28 cellular contexts compared by ENCODE assay signal in genomic region chr10:108424656-108425055, GRCh38.
DNase-seq lines count a peak whose midpoint lies in the region; ATAC-seq and TF ChIP-seq lines count a peak whose summit lies in the region.
"Had no signal": no experiment of that assay in that cellular context is flagged by ENCODE, and none has a peak within 500 bp of the region (broad histone marks: within the 10 kb centered on the region; RNA-seq: fewer than 3 reads in every experiment).

No MANE protein-coding gene starts in this region.

- DNase-seq in AG04450 (ENCODE audit: low read depth, low spot score), result peak; percentile 1
- DNase-seq in M059J (ENCODE audit: low read depth), result peak; percentile 42
- DNase-seq in brain microvascular endothelial cell, result peak; percentile 6
- DNase-seq in fibroblast of villous mesenchyme (ENCODE audit: low read depth), result peak; percentile 36
- DNase-seq in right cardiac atrium, result no peak
- no peak for DNase-seq in DMS153 treated with DMSO at 0.1 percent for 48 hours (lab: John Stamatoyannopoulos, UW; ENCODE audit: unreplicated experiment)
- no peak for DNase-seq in NK-92 (lab: John Stamatoyannopoulos, UW; ENCODE audit: unreplicated experiment)
- no peak for DNase-seq in left colon
- DNase-seq: activated CD4-positive, alpha-beta T cell treated with anti-CD3 and anti-CD28 coated beads, Interleukin-2, amount 50 U/mL, for 4 hours; activated naive CD4-positive, alpha-beta T cell treated with anti-CD3 and anti-CD28 coated beads for 36 hours; CD8-positive, alpha-beta memory T cell; effector CD4-positive, alpha-beta T cell; esophagus squamous epithelium; hippocampal formation; KBM-7; left cardiac atrium; mucosa of descending colon; NCI-H1048; NCI-H2081 treated with DMSO at 0.1 percent for 48 hours; NCI-H510A; Right ventricle myocardium superior; stimulated activated CD4-positive, alpha-beta T cell treated with anti-CD3 and anti-CD28 coated beads, Interleukin-15, amount 100 ng/mL, for 24 hours; thyroid gland; WERI-Rb-1 had no signal

- no peaks in the 10 kb centered on the region for H3K36me3 ChIP-seq in brain microvascular endothelial cell (replicated peaks)
- H3K36me3 ChIP-seq: cardiac muscle cell, esophagus squamous epithelium, thyroid gland, WERI-Rb-1 had no signal

- TF ChIP-seq CTCF in AG04450 (IDR thresholded peaks at IDR 0.05; ENCODE audit: low read depth, low read length) (no peak), brain microvascular endothelial cell (IDR thresholded peaks at IDR 0.05; ENCODE audit: low read depth, low read length, missing control alignments) (no peak), fibroblast of villous mesenchyme (IDR thresholded peaks at IDR 0.05; ENCODE audit: insufficient read depth, low read depth, low read length) (no peak)

- intact Hi-C loops in right cardiac atrium (cut with DNase I), result no loop called here
- intact Hi-C loops in left colon (cut with DNase I, micrococcal nuclease), result no loop called here

- H3K27ac ChIP-seq in AG04450 (ENCODE audit: low read depth, low read length) (no peak overlapping the region), brain microvascular endothelial cell (no peak overlapping the region), right cardiac atrium (ENCODE audit: low read length) (no peak overlapping the region)
- H3K27ac ChIP-seq: A549, cardiac muscle cell, esophagus squamous epithelium, thyroid gland, WERI-Rb-1 had no signal

- CTCF ChIA-PET in AG04450 (lab: Charles Lee), result no interaction called here

- WGBS in right cardiac atrium, result 70% methylated on average over 1 of the region's 1 CpG

- in situ Hi-C loops in brain microvascular endothelial cell (cut with HindIII; ENCODE audit: low pct_ligation_motif_present, low sequenced_read_pairs), result no loop called here

- H3K27me3 ChIP-seq in AG04450 (ENCODE audit: control insufficient read depth, insufficient read depth, low read length) (no peaks in the 10 kb centered on the region), brain microvascular endothelial cell (replicated peaks) (no peaks in the 10 kb centered on the region), right cardiac atrium (ENCODE audit: control insufficient read depth, insufficient read depth) (no peaks in the 10 kb centered on the region)
- H3K27me3 ChIP-seq: cardiac muscle cell, esophagus squamous epithelium, thyroid gland had no signal

- no peaks in the 10 kb centered on the region for H3K4me1 ChIP-seq in right cardiac atrium (ENCODE audit: control insufficient read depth, insufficient read depth, low read length)
- H3K4me1 ChIP-seq: A549, esophagus squamous epithelium, thyroid gland had no signal

- H3K4me3 ChIP-seq in AG04450 (ENCODE audit: low read depth, low read length), result no peak overlapping the region
- H3K4me3 ChIP-seq in brain microvascular endothelial cell (ENCODE audit: low read depth, low read length), result no peak overlapping the region
- no peak overlapping the region for H3K4me3 ChIP-seq in fibroblast of villous mesenchyme (ENCODE audit: low read depth, low read length)
- no peak overlapping the region for H3K4me3 ChIP-seq in right cardiac atrium (ENCODE audit: low read length)
- H3K4me3 ChIP-seq: A549, cardiac muscle cell, esophagus squamous epithelium, mucosa of descending colon, thyroid gland had no signal

- H3K9me3 ChIP-seq in AG04450 (ENCODE audit: control insufficient read depth, insufficient read depth, low read length), result peaks cover 6% of the 10 kb centered on the region; the same call in 1 of the 2 replicates
- no peaks in the 10 kb centered on the region for H3K9me3 ChIP-seq in right cardiac atrium (ENCODE audit: control insufficient read depth, low read length)
- H3K9me3 ChIP-seq: A549, esophagus squamous epithelium, mucosa of descending colon, thyroid gland had no signal

- POLR2A ChIA-PET in AG04450 (lab: Yijun Ruan, JAX), result no interaction called here

- no peak for ATAC-seq in right cardiac atrium
- ATAC-seq in left colon, result no peak
- ATAC-seq: A549; HCT116; mucosa of descending colon; stimulated activated effector memory CD8-positive, alpha-beta T cell treated with anti-CD3 and anti-CD28 coated beads, Interleukin-12 subunit alpha, Interleukin-12 subunit beta, amount 100 ng/mL, for 72 hours had no signal

Comparison
In these comparisons a context has a peak if more than half of its experiments do, and no peak if none do; other contexts are left out.
1. DNase-seq: peak in AG04450 (single experiment), M059J (single experiment), brain microvascular endothelial cell (single experiment) and fibroblast of villous mesenchyme (single experiment); none in right cardiac atrium (0 of 3), DMS153 treated with DMSO at 0.1 percent for 48 hours (single experiment), NK-92 (single experiment) and left colon (0 of 2).